ENCODE assay signal across 14 cellular contexts in genomic region chr2:120558892-120559291, GRCh38.
"Had no signal": no experiment of that assay in that cellular context is flagged by ENCODE, and none has a peak within 500 bp of the region (broad histone marks: within the 10 kb centered on the region; RNA-seq: fewer than 3 reads in every experiment).

No MANE protein-coding gene starts in this region.

- H3K9me3 ChIP-seq: gastroesophageal sphincter, suprapubic skin had no signal

- H3K27ac Mint-ChIP-seq: activated CD4-positive, alpha-beta memory T cell treated with anti-CD3 and anti-CD28 coated beads for 36 hours; mesothelial cell of epicardium; naive B cell; T-cell; type B pancreatic cell had no signal

- H3K36me3 Mint-ChIP-seq: activated CD4-positive, alpha-beta memory T cell treated with anti-CD3 and anti-CD28 coated beads for 36 hours; mesothelial cell of epicardium; naive B cell; T-cell; type B pancreatic cell had no signal

- DNase-seq: activated CD4-positive, alpha-beta memory T cell treated with anti-CD3 and anti-CD28 coated beads for 36 hours; central memory CD4-positive, alpha-beta T cell; effector memory CD4-positive, alpha-beta T cell; kidney; naive B cell; stimulated activated CD4-positive, alpha-beta T cell treated with anti-CD3 and anti-CD28 coated beads, Interleukin-2, amount 100 ng/mL, for 24 hours; stimulated activated naive CD4-positive, alpha-beta T cell treated with Interleukin-2 at 50 U/mL for 16 hours; T-cell had no signal

- H3K9me3 Mint-ChIP-seq: activated CD4-positive, alpha-beta memory T cell treated with anti-CD3 and anti-CD28 coated beads for 36 hours; mesothelial cell of epicardium; T-cell had no signal

- H3K4me3 ChIP-seq: gastroesophageal sphincter, suprapubic skin had no signal

- ATAC-seq: gastroesophageal sphincter, right cardiac atrium, T-cell had no signal

- H3K4me3 Mint-ChIP-seq: activated CD4-positive, alpha-beta memory T cell treated with anti-CD3 and anti-CD28 coated beads for 36 hours; mesothelial cell of epicardium; naive B cell; T-cell; type B pancreatic cell had no signal

- H3K4me1 ChIP-seq: gastroesophageal sphincter, suprapubic skin had no signal

- H3K36me3 ChIP-seq: gastroesophageal sphincter, suprapubic skin had no signal

- H3K4me1 Mint-ChIP-seq: naive B cell, T-cell had no signal

- H3K27ac ChIP-seq: gastroesophageal sphincter, suprapubic skin, VCaP had no signal

- H3K27me3 ChIP-seq: gastroesophageal sphincter, suprapubic skin had no signal
